ENCODE assay signal across 31 cellular contexts in genomic region chr19:39553082-39553652, GRCh38. TPM values are rescaled to one million over a fixed set of nuclear protein-coding genes. Genes with fewer than 3 reads are reported as not detected.
"Had no signal": no experiment of that assay in that cellular context is flagged by ENCODE, and none has a peak within 500 bp of the region (broad histone marks: within the 10 kb centered on the region; RNA-seq: fewer than 3 reads in every experiment).

No MANE protein-coding gene starts in this region.

- H3K27ac ChIP-seq: breast epithelium, foreskin keratinocyte, heart left ventricle, lower lobe of right lung, pancreas, prostate gland, skin epidermis, uterus had no signal

- H3K9me3 Mint-ChIP-seq: activated CD4-positive, alpha-beta T cell treated with anti-CD3 and anti-CD28 coated beads, Interleukin-2, amount 10 ng/mL, durations not matched to agents 7 days and 5 days; activated T-cell treated with anti-CD3 and anti-CD28 coated beads, Interleukin-2, amount 50 U/mL, for 72 hours; endodermal cell; naive thymus-derived CD8-positive, alpha-beta T cell; neural crest cell; stimulated activated naive CD8-positive, alpha-beta T cell treated with anti-CD3 and anti-CD28 coated beads, Interleukin-15, Interleukin-2, amounts not matched to agents 100 ng/mL and 50 ng/mL, for 24 hours; type B pancreatic cell had no signal

- H3K27ac Mint-ChIP-seq: activated naive CD8-positive, alpha-beta T cell; activated T-cell treated with anti-CD3 and anti-CD28 coated beads, Interleukin-2, amount 50 U/mL, for 72 hours; endodermal cell; stimulated activated naive CD8-positive, alpha-beta T cell treated with anti-CD3 and anti-CD28 coated beads, Interleukin-15, Interleukin-2, amounts not matched to agents 100 ng/mL and 50 ng/mL, for 24 hours; type B pancreatic cell had no signal

- H3K27me3 ChIP-seq: heart left ventricle, pancreas, uterus had no signal

- H3K9me3 ChIP-seq: breast epithelium, heart left ventricle, lower lobe of right lung, pancreas, prostate gland, uterus had no signal

- H3K4me3 Mint-ChIP-seq: activated CD4-positive, alpha-beta T cell treated with anti-CD3 and anti-CD28 coated beads, Interleukin-2, amount 10 ng/mL, durations not matched to agents 7 days and 5 days; activated naive CD8-positive, alpha-beta T cell; endodermal cell; naive thymus-derived CD8-positive, alpha-beta T cell; neural crest cell; stimulated activated naive CD8-positive, alpha-beta T cell treated with anti-CD3 and anti-CD28 coated beads, Interleukin-15, Interleukin-2, amounts not matched to agents 100 ng/mL and 50 ng/mL, for 24 hours; type B pancreatic cell had no signal

- DNase-seq: activated CD4-positive, alpha-beta T cell treated with anti-CD3 and anti-CD28 coated beads, Interleukin-2, amount 10 ng/mL, durations not matched to agents 7 days and 5 days; activated effector memory CD4-positive, alpha-beta T cell treated with Interleukin-2 at 50 U/mL for 16 hours; activated naive CD4-positive, alpha-beta T cell treated with Interleukin-2 at 50 U/mL for 16 hours; activated T-cell treated with anti-CD3 and anti-CD28 coated beads for 4 hours; activated T-cell treated with anti-CD3 and anti-CD28 coated beads, Interleukin-2, amount 50 U/mL, for 72 hours; central memory CD4-positive, alpha-beta T cell; endodermal cell; foreskin keratinocyte; heart left ventricle; kidney glomerular epithelial cell; lower lobe of right lung; mesenchymal stem cell; naive thymus-derived CD8-positive, alpha-beta T cell; pancreas; retina; stimulated activated CD4-positive, alpha-beta T cell treated with anti-CD3 and anti-CD28 coated beads, Interleukin-12 subunit alpha, Interleukin-12 subunit beta, amount 100 ng/mL, for 4 hours; stimulated activated CD4-positive, alpha-beta T cell treated with anti-CD3 and anti-CD28 coated beads, Interleukin-4, amount 100 ng/mL, for 1 hour; uterus had no signal

- H3K36me3 ChIP-seq: breast epithelium, heart left ventricle, lower lobe of right lung, pancreas, prostate gland, uterus had no signal

- H3K4me3 ChIP-seq: breast epithelium, heart left ventricle, lower lobe of right lung, pancreas, prostate gland, skin epidermis, uterus had no signal

- H3K4me1 Mint-ChIP-seq: endodermal cell, neural crest cell had no signal

- H3K27me3 Mint-ChIP-seq: activated CD4-positive, alpha-beta T cell treated with anti-CD3 and anti-CD28 coated beads, Interleukin-2, amount 10 ng/mL, durations not matched to agents 7 days and 5 days; activated naive CD8-positive, alpha-beta T cell; stimulated activated naive CD8-positive, alpha-beta T cell treated with anti-CD3 and anti-CD28 coated beads, Interleukin-15, Interleukin-2, amounts not matched to agents 100 ng/mL and 50 ng/mL, for 24 hours had no signal

- H3K4me1 ChIP-seq: breast epithelium, foreskin keratinocyte, pancreas, prostate gland, uterus had no signal

- ATAC-seq: activated T-cell treated with anti-CD3 and anti-CD28 coated beads, Interleukin-2, amount 50 U/mL, for 72 hours; esophagus mucosa; foreskin keratinocyte; left lobe of liver; naive thymus-derived CD8-positive, alpha-beta T cell; sciatic nerve had no signal

RNA-seq across cellular contexts. Expression of gene SELENOV, which starts 38.2 kb away (rescaled TPM):
- total RNA-seq: activated CD4-positive, alpha-beta T cell treated with anti-CD3 and anti-CD28 coated beads, Interleukin-2, amount 10 ng/mL, durations not matched to agents 7 days and 5 days; activated T-cell treated with anti-CD3 and anti-CD28 coated beads, Interleukin-2, amount 50 U/mL, for 72 hours; astrocyte; breast epithelium; esophagus mucosa; foreskin keratinocyte; heart left ventricle; left lobe of liver; lower lobe of right lung; naive thymus-derived CD8-positive, alpha-beta T cell; neural crest cell; pancreas; prostate gland; sciatic nerve; subcutaneous adipose tissue had no signal
- polyA plus RNA-seq: foreskin keratinocyte; heart left ventricle; naive thymus-derived CD8-positive, alpha-beta T cell; pancreas; thymus had no signal

RNA-seq across cellular contexts. Expression of gene LGALS13, which starts 49.2 kb away (rescaled TPM):
- total RNA-seq: activated CD4-positive, alpha-beta T cell treated with anti-CD3 and anti-CD28 coated beads, Interleukin-2, amount 10 ng/mL, durations not matched to agents 7 days and 5 days; activated T-cell treated with anti-CD3 and anti-CD28 coated beads, Interleukin-2, amount 50 U/mL, for 72 hours; astrocyte; breast epithelium; endodermal cell; esophagus mucosa; foreskin keratinocyte; heart left ventricle; left lobe of liver; lower lobe of right lung; naive thymus-derived CD8-positive, alpha-beta T cell; neural crest cell; pancreas; prostate gland; sciatic nerve; subcutaneous adipose tissue; uterus had no signal
- polyA plus RNA-seq: foreskin keratinocyte; heart left ventricle; naive thymus-derived CD8-positive, alpha-beta T cell; pancreas had no signal

RNA-seq across cellular contexts. Expression of gene DLL3, which starts 54.4 kb away (rescaled TPM):
- total RNA-seq: breast epithelium, esophagus mucosa, heart left ventricle, left lobe of liver, lower lobe of right lung, sciatic nerve, subcutaneous adipose tissue had no signal
- polyA plus RNA-seq: heart left ventricle had no signal
